Comparison of ENCODE assay signal across 28 cellular contexts in genomic region chr17:6162216-6162615, GRCh38.
A peak's percentile ranks its signal among the peaks of the same experiment; 100 is the strongest.
DNase-seq lines count a peak whose midpoint lies in the region; ATAC-seq and TF ChIP-seq lines count a peak whose summit lies in the region.
"Had no signal": no experiment of that assay in that cellular context is flagged by ENCODE, and none has a peak within 500 bp of the region (broad histone marks: within the 10 kb centered on the region; RNA-seq: fewer than 3 reads in every experiment).

No MANE protein-coding gene starts in this region.

- no peaks in the 10 kb centered on the region for H3K27me3 ChIP-seq in KMS-11 (ENCODE audit: insufficient read depth, low read depth)
- H3K27me3 ChIP-seq in iPS-20b (ENCODE audit: insufficient read depth, low read length), result no peaks in the 10 kb centered on the region

- ATAC-seq in HG03280 (IDR thresholded peaks at IDR 0.05; ENCODE audit: unreplicated experiment) (no peak), GM19324 (IDR thresholded peaks at IDR 0.05; ENCODE audit: low FRiP score, unreplicated experiment) (no peak), GM18873 (IDR thresholded peaks at IDR 0.05; ENCODE audit: low FRiP score, unreplicated experiment) (no peak)
- ATAC-seq: activated CD8-positive, alpha-beta memory T cell treated with anti-CD3 and anti-CD28 coated beads, Interleukin-2, amount 10 ng/mL, durations not matched to agents 7 days and 5 days; activated naive CD8-positive, alpha-beta T cell treated with anti-CD3 and anti-CD28 coated beads, Interleukin-2, amount 50 U/mL, for 24 hours had no signal

- no peak overlapping the region for H2AFZ ChIP-seq in KMS-11 (ENCODE audit: low read depth)

- H4K20me1 ChIP-seq in KMS-11 (ENCODE audit: insufficient read depth), result no peaks in the 10 kb centered on the region

- DNase-seq in ELF-1 (ENCODE audit: low read depth, low spot score) (peak; percentile 28), NCI-H748 treated with DMSO at 0.1 percent for 48 hours (lab: John Stamatoyannopoulos, UW) (peak; percentile 28), NOMO-1 treated with dmso at 0.1 percent for 144 hours (lab: John Stamatoyannopoulos, UW; ENCODE audit: unreplicated experiment) (no peak)
- DNase-seq: 8988T; activated CD4-positive, CD25-positive, alpha-beta regulatory T cell; activated CD8-positive, alpha-beta memory T cell treated with anti-CD3 and anti-CD28 coated beads, Interleukin-2, amount 10 ng/mL, durations not matched to agents 7 days and 5 days; activated naive CD4-positive, alpha-beta T cell; activated naive CD8-positive, alpha-beta T cell treated with anti-CD3 and anti-CD28 coated beads, Interleukin-2, amount 50 U/mL, for 24 hours; activated T-cell treated with anti-CD3 and anti-CD28 coated beads, Interleukin-2, amount 50 U/mL, for 48 hours; Caco-2; DMS53; effector memory CD4-positive, alpha-beta T cell; hypothalamus; IMR-90; NCI-H187; NCI-H2227 treated with DMSO at 0.1 percent for 48 hours; sigmoid colon; stimulated activated CD4-positive, alpha-beta T cell treated with anti-CD3 and anti-CD28 coated beads, Interleukin-12 subunit alpha, Interleukin-12 subunit beta, amount 100 ng/mL, for 4 hours; stimulated activated CD4-positive, alpha-beta T cell treated with anti-CD3 and anti-CD28 coated beads, Interleukin-4, amount 100 ng/mL, for 1 hour; stomach had no signal

- H3K27ac ChIP-seq in KMS-11 (peak overlapping the region; percentile 82), iPS-20b (ENCODE audit: low read length) (peak overlapping the region; percentile 78)
- H3K27ac ChIP-seq: C4-2B, coronary artery, sigmoid colon, SK-N-MC, stomach had no signal

- no peak for TF ChIP-seq CTCF in KMS-11 (conservative IDR thresholded peaks at IDR 0.05; ENCODE audit: low read depth, low read length)

- no peak overlapping the region for H3K4me3 ChIP-seq in KMS-11 (IDR thresholded peaks at IDR 0.05; ENCODE audit: insufficient read depth, low read depth, low read length)
- H3K4me3 ChIP-seq in iPS-20b (ENCODE audit: low read length), result peak overlapping the region; percentile 52; the same call in 1 of the 2 replicates
- H3K4me3 ChIP-seq: coronary artery, sigmoid colon, SK-N-MC, stomach had no signal

- peak overlapping the region; percentile 32; the same call in 1 of the 2 replicates for H3K9ac ChIP-seq in KMS-11
- H3K9ac ChIP-seq in iPS-20b (ENCODE audit: low read depth, low read length), result peak overlapping the region; percentile 34; the same call in 1 of the 2 replicates

- H3K4me2 ChIP-seq in KMS-11, result peak overlapping the region; percentile 39; the same call in 1 of the 2 replicates

- no peaks in the 10 kb centered on the region for H3K79me2 ChIP-seq in KMS-11 (ENCODE audit: insufficient read depth, low read depth)

- no peaks in the 10 kb centered on the region for H3K36me3 ChIP-seq in KMS-11 (ENCODE audit: insufficient read depth)
- H3K36me3 ChIP-seq in iPS-20b (ENCODE audit: insufficient read depth, low read depth, low read length), result no peaks in the 10 kb centered on the region
- H3K36me3 ChIP-seq: sigmoid colon, stomach had no signal

- H3K4me1 ChIP-seq in KMS-11 (ENCODE audit: low read depth, poor library complexity, severe bottlenecking) (peaks cover 54% of the 10 kb centered on the region), iPS-20b (ENCODE audit: insufficient read depth, low read length) (peaks cover 23% of the 10 kb centered on the region)
- H3K4me1 ChIP-seq: Caco-2, sigmoid colon had no signal

- H3K9me3 ChIP-seq in iPS-20b (ENCODE audit: insufficient read depth, low read depth, low read length), result no peaks in the 10 kb centered on the region
- H3K9me3 ChIP-seq: Caco-2, sigmoid colon, stomach had no signal
